1 cellular context compared by ENCODE assay signal in the genomic region with DNA sequence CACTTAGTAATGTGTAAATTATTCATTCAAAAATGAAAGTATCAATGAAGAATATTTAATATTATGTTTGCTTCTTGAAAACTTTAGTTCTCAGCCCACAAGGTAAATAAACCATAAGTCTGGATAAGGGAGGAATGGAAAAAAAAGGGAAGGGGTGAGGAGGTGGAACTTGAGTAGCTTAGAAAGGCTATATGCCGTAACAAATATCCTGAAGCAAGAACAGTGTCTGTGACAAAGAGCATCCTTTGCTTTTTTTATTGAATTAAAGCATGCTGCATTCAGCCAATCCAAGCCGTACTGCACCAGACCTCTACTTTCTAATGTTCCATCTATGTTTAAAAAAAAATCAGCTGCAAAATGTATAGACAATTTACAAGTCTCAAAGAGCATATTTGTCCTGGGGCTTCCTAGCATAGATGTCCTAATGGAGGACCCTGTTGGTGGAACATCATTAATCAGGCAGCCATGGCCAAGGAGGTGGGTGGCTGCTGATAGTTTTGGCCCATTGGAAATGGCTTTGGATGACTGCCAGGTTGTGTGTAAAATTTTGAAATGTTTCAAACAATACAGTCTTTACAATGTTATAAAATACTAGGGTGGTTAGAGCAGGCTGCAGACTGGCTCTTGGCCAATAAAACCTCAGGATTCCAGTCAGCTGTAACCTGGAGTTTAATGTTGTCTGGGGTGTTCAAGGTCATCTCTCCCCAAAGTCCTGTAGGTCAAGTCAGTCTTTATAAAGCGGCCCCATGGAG.
TF ChIP-seq lines count a peak whose summit lies in the region.

No MANE protein-coding gene starts in this region.

TF ChIP-seq in HEK293, 187 proteins besides CTCF, POLR2A, EP300 and RAD21 (continued from another document):
- TF ChIP-seq, protein P1, sequence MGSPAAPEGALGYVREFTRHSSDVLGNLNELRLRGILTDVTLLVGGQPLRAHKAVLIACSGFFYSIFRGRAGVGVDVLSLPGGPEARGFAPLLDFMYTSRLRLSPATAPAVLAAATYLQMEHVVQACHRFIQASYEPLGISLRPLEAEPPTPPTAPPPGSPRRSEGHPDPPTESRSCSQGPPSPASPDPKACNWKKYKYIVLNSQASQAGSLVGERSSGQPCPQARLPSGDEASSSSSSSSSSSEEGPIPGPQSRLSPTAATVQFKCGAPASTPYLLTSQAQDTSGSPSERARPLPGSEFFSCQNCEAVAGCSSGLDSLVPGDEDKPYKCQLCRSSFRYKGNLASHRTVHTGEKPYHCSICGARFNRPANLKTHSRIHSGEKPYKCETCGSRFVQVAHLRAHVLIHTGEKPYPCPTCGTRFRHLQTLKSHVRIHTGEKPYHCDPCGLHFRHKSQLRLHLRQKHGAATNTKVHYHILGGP (tag by site-specific recombination; IDR thresholded peaks at IDR 0.05): 0 out of 2 replicates have a peak, but pooled peaks have one; percentile 17
- TF ChIP-seq, protein P2, sequence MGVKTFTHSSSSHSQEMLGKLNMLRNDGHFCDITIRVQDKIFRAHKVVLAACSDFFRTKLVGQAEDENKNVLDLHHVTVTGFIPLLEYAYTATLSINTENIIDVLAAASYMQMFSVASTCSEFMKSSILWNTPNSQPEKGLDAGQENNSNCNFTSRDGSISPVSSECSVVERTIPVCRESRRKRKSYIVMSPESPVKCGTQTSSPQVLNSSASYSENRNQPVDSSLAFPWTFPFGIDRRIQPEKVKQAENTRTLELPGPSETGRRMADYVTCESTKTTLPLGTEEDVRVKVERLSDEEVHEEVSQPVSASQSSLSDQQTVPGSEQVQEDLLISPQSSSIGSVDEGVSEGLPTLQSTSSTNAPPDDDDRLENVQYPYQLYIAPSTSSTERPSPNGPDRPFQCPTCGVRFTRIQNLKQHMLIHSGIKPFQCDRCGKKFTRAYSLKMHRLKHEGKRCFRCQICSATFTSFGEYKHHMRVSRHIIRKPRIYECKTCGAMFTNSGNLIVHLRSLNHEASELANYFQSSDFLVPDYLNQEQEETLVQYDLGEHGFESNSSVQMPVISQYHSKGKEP (tag by site-specific recombination; IDR thresholded peaks at IDR 0.05): peak; percentile 11; the same call in 1 of the 2 replicates
- TF ChIP-seq BCL11B (tag by site-specific recombination; IDR thresholded peaks at IDR 0.05; ENCODE audit: low read depth) (no peak), ZNF843 (tag by site-specific recombination; IDR thresholded peaks at IDR 0.05) (0 out of 2 replicates have a peak, but pooled peaks have one; percentile 27), ZBTB26 (tag by site-specific recombination; optimal IDR thresholded peaks at IDR 0.05) (no peak), ZNF510 (tag by site-specific recombination; IDR thresholded peaks at IDR 0.05; ENCODE audit: insufficient replicate concordance) (no peak), ZNF561 (tag by site-specific recombination; IDR thresholded peaks at IDR 0.05; ENCODE audit: borderline replicate concordance) (0 out of 2 replicates have a peak, but pooled peaks have one; percentile 52), ZNF776 (tag by site-specific recombination; IDR thresholded peaks at IDR 0.05; ENCODE audit: borderline replicate concordance) (no peak), ZIC2 (tag by site-specific recombination; IDR thresholded peaks at IDR 0.05) (peak; percentile 50), ZSCAN30 (tag by site-specific recombination; IDR thresholded peaks at IDR 0.05) (peak; percentile 26; the same call in 1 of the 2 replicates), SALL2 (tag by site-specific recombination; IDR thresholded peaks at IDR 0.05; ENCODE audit: borderline replicate concordance) (no peak), FEZF1 (tag by site-specific recombination; IDR thresholded peaks at IDR 0.05) (peak; percentile 42), ZFHX2 (tag by site-specific recombination; conservative IDR thresholded peaks at IDR 0.05) (peak; percentile 59), OSR2 (tag by site-specific recombination; IDR thresholded peaks at IDR 0.05) (peak; percentile 18; the same call in 1 of the 2 replicates), YY1 (tag by site-specific recombination; IDR thresholded peaks at IDR 0.05) (0 out of 2 replicates have a peak, but pooled peaks have one; percentile 38), SCRT1 (tag by site-specific recombination; IDR thresholded peaks at IDR 0.05; ENCODE audit: borderline replicate concordance) (no peak), ZNF335 (tag by site-specific recombination; conservative IDR thresholded peaks at IDR 0.05) (no peak), PRDM6 (tag by site-specific recombination; IDR thresholded peaks at IDR 0.05) (peak; percentile 81), ZNF610 (tag by site-specific recombination; IDR thresholded peaks at IDR 0.05; ENCODE audit: borderline replicate concordance) (0 out of 2 replicates have a peak, but pooled peaks have one; percentile 44), ZNF169 (tag by site-specific recombination; IDR thresholded peaks at IDR 0.05) (no peak), EGR2 (tag by site-specific recombination; IDR thresholded peaks at IDR 0.05; ENCODE audit: low read depth) (peak; percentile 19; the same call in 1 of the 2 replicates), GLI2 (tag by site-specific recombination; IDR thresholded peaks at IDR 0.05; ENCODE audit: borderline replicate concordance, low read depth) (no peak)
- TF ChIP-seq, protein P3, sequence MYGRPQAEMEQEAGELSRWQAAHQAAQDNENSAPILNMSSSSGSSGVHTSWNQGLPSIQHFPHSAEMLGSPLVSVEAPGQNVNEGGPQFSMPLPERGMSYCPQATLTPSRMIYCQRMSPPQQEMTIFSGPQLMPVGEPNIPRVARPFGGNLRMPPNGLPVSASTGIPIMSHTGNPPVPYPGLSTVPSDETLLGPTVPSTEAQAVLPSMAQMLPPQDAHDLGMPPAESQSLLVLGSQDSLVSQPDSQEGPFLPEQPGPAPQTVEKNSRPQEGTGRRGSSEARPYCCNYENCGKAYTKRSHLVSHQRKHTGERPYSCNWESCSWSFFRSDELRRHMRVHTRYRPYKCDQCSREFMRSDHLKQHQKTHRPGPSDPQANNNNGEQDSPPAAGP (tag by site-specific recombination; IDR thresholded peaks at IDR 0.05): no peak
- TF ChIP-seq, protein P4, sequence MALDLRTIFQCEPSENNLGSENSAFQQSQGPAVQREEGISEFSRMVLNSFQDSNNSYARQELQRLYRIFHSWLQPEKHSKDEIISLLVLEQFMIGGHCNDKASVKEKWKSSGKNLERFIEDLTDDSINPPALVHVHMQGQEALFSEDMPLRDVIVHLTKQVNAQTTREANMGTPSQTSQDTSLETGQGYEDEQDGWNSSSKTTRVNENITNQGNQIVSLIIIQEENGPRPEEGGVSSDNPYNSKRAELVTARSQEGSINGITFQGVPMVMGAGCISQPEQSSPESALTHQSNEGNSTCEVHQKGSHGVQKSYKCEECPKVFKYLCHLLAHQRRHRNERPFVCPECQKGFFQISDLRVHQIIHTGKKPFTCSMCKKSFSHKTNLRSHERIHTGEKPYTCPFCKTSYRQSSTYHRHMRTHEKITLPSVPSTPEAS (tag by site-specific recombination; IDR thresholded peaks at IDR 0.05): no peak
- TF ChIP-seq, protein P5, sequence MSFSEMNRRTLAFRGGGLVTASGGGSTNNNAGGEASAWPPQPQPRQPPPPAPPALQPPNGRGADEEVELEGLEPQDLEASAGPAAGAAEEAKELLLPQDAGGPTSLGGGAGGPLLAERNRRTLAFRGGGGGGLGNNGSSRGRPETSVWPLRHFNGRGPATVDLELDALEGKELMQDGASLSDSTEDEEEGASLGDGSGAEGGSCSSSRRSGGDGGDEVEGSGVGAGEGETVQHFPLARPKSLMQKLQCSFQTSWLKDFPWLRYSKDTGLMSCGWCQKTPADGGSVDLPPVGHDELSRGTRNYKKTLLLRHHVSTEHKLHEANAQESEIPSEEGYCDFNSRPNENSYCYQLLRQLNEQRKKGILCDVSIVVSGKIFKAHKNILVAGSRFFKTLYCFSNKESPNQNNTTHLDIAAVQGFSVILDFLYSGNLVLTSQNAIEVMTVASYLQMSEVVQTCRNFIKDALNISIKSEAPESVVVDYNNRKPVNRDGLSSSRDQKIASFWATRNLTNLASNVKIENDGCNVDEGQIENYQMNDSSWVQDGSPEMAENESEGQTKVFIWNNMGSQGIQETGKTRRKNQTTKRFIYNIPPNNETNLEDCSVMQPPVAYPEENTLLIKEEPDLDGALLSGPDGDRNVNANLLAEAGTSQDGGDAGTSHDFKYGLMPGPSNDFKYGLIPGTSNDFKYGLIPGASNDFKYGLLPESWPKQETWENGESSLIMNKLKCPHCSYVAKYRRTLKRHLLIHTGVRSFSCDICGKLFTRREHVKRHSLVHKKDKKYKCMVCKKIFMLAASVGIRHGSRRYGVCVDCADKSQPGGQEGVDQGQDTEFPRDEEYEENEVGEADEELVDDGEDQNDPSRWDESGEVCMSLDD (tag by site-specific recombination; IDR thresholded peaks at IDR 0.05): no peak
